Comparison of ENCODE assay signal across 19 cellular contexts in the genomic region with DNA sequence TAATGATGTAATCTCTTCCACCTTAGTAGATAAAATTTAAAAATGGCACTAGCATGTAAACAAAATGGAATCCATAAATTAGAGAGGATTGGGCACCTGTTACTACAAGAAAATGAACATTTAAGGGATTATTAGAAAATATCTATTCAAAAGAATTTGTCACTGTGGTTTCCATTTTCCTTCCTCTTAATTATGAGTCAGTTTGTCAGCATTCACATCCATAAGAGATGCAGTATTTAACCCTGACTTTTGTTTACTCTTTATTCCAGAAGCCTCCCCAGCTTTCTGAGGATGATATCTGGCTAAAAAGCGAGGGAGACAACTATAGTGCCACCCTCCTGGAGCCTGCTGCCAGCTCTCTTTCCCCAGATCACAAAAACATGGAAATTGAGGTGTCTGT.
DNase-seq lines count a peak whose midpoint lies in the region; ATAC-seq, FAIRE-seq and TF ChIP-seq lines count a peak whose summit lies in the region.
"Had no signal": no experiment of that assay in that cellular context is flagged by ENCODE, and none has a peak within 500 bp of the region (broad histone marks: within the 10 kb centered on the region; RNA-seq: fewer than 3 reads in every experiment).

No MANE protein-coding gene starts in this region.

- peak overlapping the region; percentile 91; the same call in 1 of the 2 replicates for H2AK5ac ChIP-seq in IMR-90 (ENCODE audit: low read depth, low read length)

- peak; percentile 41 for DNase-seq in EH (ENCODE audit: low read depth)
- peak; percentile 44 for DNase-seq in IMR-90
- DNase-seq in endothelial cell of umbilical vein (ENCODE audit: low read depth, low spot score), result no peak
- no peak for DNase-seq in spleen
- DNase-seq in iPS-NIHi11 (ENCODE audit: low spot score), result no peak
- no peak for DNase-seq in SK-N-DZ (ENCODE audit: low spot score)
- DNase-seq: AML-193, DMS 273 treated with DMSO at 0.1 percent for 48 hours, DND-41, GF-D8, KG1, MV-4-11, NCI-H1694 treated with DMSO at 0.1 percent for 48 hours, SHP77 had no signal

- H4K20me1 ChIP-seq in IMR-90 (ENCODE audit: insufficient read depth, low read length) (peaks cover 93% of the 10 kb centered on the region), endothelial cell of umbilical vein (replicated peaks; ENCODE audit: control insufficient read depth, extremely low read depth, insufficient read depth, low read length) (peaks cover 4% of the 10 kb centered on the region)

- peak overlapping the region; percentile 70 for H2BK120ac ChIP-seq in IMR-90 (ENCODE audit: low read depth, low read length)

- H3K27ac ChIP-seq in IMR-90 (ENCODE audit: insufficient read depth, low read length), result peak overlapping the region; percentile 22; the same call in 1 of the 2 replicates
- peak overlapping the region; percentile 35 for H3K27ac ChIP-seq in endothelial cell of umbilical vein (ENCODE audit: insufficient read depth, low read depth, low read length)
- H3K27ac ChIP-seq in spleen, result peak overlapping the region in 5 of 8 donors; percentile 1 to 59 (median 55)

- H2AK9ac ChIP-seq in IMR-90 (replicated peaks; ENCODE audit: low read depth, low read length, poor library complexity), result no peak overlapping the region

- H3K4me1 ChIP-seq in IMR-90 (ENCODE audit: control insufficient read depth, insufficient read depth, low read length) (peaks cover 35% of the 10 kb centered on the region), endothelial cell of umbilical vein (ENCODE audit: control insufficient read depth, extremely low read depth, insufficient read depth, low read length) (peaks cover 49% of the 10 kb centered on the region), spleen (peaks cover 17 to 78% (median 47%) of the 10 kb centered on the region in 6 donors)

- peak overlapping the region; percentile 3; the same call in 1 of the 2 replicates for H3K4me2 ChIP-seq in IMR-90 (ENCODE audit: low read depth, low read length)
- H3K4me2 ChIP-seq in endothelial cell of umbilical vein (ENCODE audit: insufficient read depth, low read length), result peak overlapping the region; percentile 52
- H3K4me2 ChIP-seq: GM23338 had no signal

- no peak overlapping the region for H4K5ac ChIP-seq in IMR-90 (ENCODE audit: low read depth, low read length)

- peak overlapping the region; percentile 63 for H2BK5ac ChIP-seq in IMR-90 (ENCODE audit: low read depth, low read length, poor library complexity, severe bottlenecking)

- ATAC-seq in IMR-90 (ENCODE audit: low read depth) (peak; percentile 42; the same call in 1 of the 2 replicates), GM18873 (IDR thresholded peaks at IDR 0.05; ENCODE audit: low FRiP score, unreplicated experiment) (no peak)
- ATAC-seq: GM23338, HCT116, HepG2 had no signal

- H3K4ac ChIP-seq in IMR-90 (ENCODE audit: low read depth, low read length), result peak overlapping the region; percentile 22

- TF ChIP-seq CTCF in IMR-90 (conservative IDR thresholded peaks at IDR 0.05; ENCODE audit: low read depth, low read length), result no peak
- TF ChIP-seq CTCF in endothelial cell of umbilical vein (IDR thresholded peaks at IDR 0.05; ENCODE audit: extremely low read depth in 1 of 2, insufficient read depth in 1 of 2, low read depth in 1 of 2, low read length in 2 of 2), result no peak
- TF ChIP-seq CTCF in spleen (IDR thresholded peaks at IDR 0.05 in 8 of 11, conservative IDR thresholded peaks at IDR 0.05 in 3 of 11), result no peak

- peak overlapping the region; percentile 66; the same call in 1 of the 2 replicates for H3K23ac ChIP-seq in IMR-90 (ENCODE audit: low read depth, low read length)

- H3K14ac ChIP-seq in IMR-90 (replicated peaks; ENCODE audit: low read depth, low read length), result peak overlapping the region; percentile 75; the same call in 1 of the 2 replicates

- TF ChIP-seq POLR2A in IMR-90 (IDR thresholded peaks at IDR 0.05; ENCODE audit: low read depth, low read length) (no peak), endothelial cell of umbilical vein (IDR thresholded peaks at IDR 0.05; ENCODE audit: low read depth, low read length) (no peak), spleen (IDR thresholded peaks at IDR 0.05) (no peak)

- H2BK15ac ChIP-seq in IMR-90 (ENCODE audit: low read depth, low read length), result 0 out of 3 replicates have a peak overlapping the region, but pooled peaks have one; percentile 47

- in situ Hi-C loops in IMR-90 (cut with MboI; ENCODE audit: low sequenced_read_pairs), result no loop called here

- peaks cover 95% of the 10 kb centered on the region for H3K79me2 ChIP-seq in endothelial cell of umbilical vein (ENCODE audit: control insufficient read depth, insufficient read depth, low read length)

- H4K91ac ChIP-seq in IMR-90 (ENCODE audit: insufficient read depth, low read depth, low read length), result no peak overlapping the region; the same call in 1 of the 2 replicates

- H3K27me3 ChIP-seq in IMR-90 (ENCODE audit: control insufficient read depth, insufficient read depth, low read length) (no peaks in the 10 kb centered on the region), endothelial cell of umbilical vein (ENCODE audit: control insufficient read depth in 2 of 2, insufficient read depth in 2 of 2, low read length in 2 of 2) (no peaks in the 10 kb centered on the region), spleen (replicated peaks in 1 of 7) (no peaks in the 10 kb centered on the region)

- intact Hi-C loops in IMR-90 (cut with micrococcal nuclease), result no loop called here
- intact Hi-C loops in endothelial cell of umbilical vein (cut with micrococcal nuclease), result no loop called here
- intact Hi-C loops in spleen (cut with DNase I; ENCODE audit: low total_unique reads), result no loop called here

- H3K9me1 ChIP-seq in IMR-90 (ENCODE audit: insufficient read depth, low read length) (peaks cover 43% of the 10 kb centered on the region), endothelial cell of umbilical vein (replicated peaks; ENCODE audit: control insufficient read depth, extremely low read depth, insufficient read depth, low read length) (no peaks in the 10 kb centered on the region)

- H3K56ac ChIP-seq in IMR-90 (ENCODE audit: extremely low read depth, insufficient read depth, low read length), result no peak overlapping the region

- BruUV-seq in IMR-90 (replicated peaks; lab: Mats Ljungman, UMichigan) (no TSS peak), endothelial cell of umbilical vein (replicated peaks; lab: Mats Ljungman, UMichigan) (no TSS peak)

- peak overlapping the region; percentile 38; the same call in 1 of the 2 replicates for H2BK20ac ChIP-seq in IMR-90 (ENCODE audit: low read depth, low read length)

- H3K9me3 ChIP-seq in IMR-90 (ENCODE audit: control insufficient read depth, insufficient read depth, low read length) (no peaks in the 10 kb centered on the region), endothelial cell of umbilical vein (replicated peaks; ENCODE audit: control insufficient read depth, insufficient read depth, low read length) (no peaks in the 10 kb centered on the region), spleen (no peaks in the 10 kb centered on the region)

- no CpG with 5 or more reads among the region's 1 CpG for WGBS in IMR-90 (ENCODE audit: extremely low coverage in 2 of 2, insufficient read length in 1 of 2), 2 experiments
- WGBS in spleen, 5 donors, result 87 to 95% (median 92%) methylated on average over 1 of the region's 1 CpG

- CTCF ChIA-PET in IMR-90 (lab: Yijun Ruan, JAX) (no interaction called here), endothelial cell of umbilical vein (lab: Charles Lee) (interaction anchor here (0.8 to 3.3 kb wide), 4 partner anchors 9 to 232 kb away, joined by 3 to 11 read pairs (median 6); no protein-coding TSS in a partner anchor)

- H4K8ac ChIP-seq in IMR-90 (ENCODE audit: low read depth in 2 of 2, low read length in 2 of 2), result peak overlapping the region in 1 of 2 experiments; percentile 67; a peak in 1 of 4 replicates

- H3K9ac ChIP-seq in IMR-90 (ENCODE audit: low read depth, low read length) (no peak overlapping the region), endothelial cell of umbilical vein (replicated peaks; ENCODE audit: extremely low read depth, insufficient read depth, low read length) (no peak overlapping the region)

- H3K18ac ChIP-seq in IMR-90 (ENCODE audit: low read depth, low read length), result no peak overlapping the region; the same call in 1 of the 2 replicates

- peak; percentile 67 for FAIRE-seq in endothelial cell of umbilical vein (lab: Jason Lieb, UNC)
- FAIRE-seq: GM19239, HepG2 had no signal

- POLR2A ChIA-PET in IMR-90 (lab: Charles Lee; ENCODE audit: unreplicated experiment) (no interaction called here), endothelial cell of umbilical vein (lab: Charles Lee) (no interaction called here)

- dilution Hi-C loops in IMR-90 (cut with HindIII; ENCODE audit: low sequenced_read_pairs, unreplicated experiment) (no loop called here), endothelial cell of umbilical vein (cut with MboI; ENCODE audit: extremely low pct_ligation_motif_present, low sequenced_read_pairs) (no loop called here)

- H3K36me3 ChIP-seq in IMR-90 (ENCODE audit: control insufficient read depth, insufficient read depth, low read length) (peaks cover 33% of the 10 kb centered on the region), endothelial cell of umbilical vein (ENCODE audit: control insufficient read depth in 2 of 2, extremely low read depth in 1 of 2, insufficient read depth in 2 of 2, low read length in 2 of 2) (peaks cover 21 to 26% of the 10 kb centered on the region in 2 experiments), spleen (peaks cover 0 to 50% (median 22%) of the 10 kb centered on the region in 6 donors)

- TF ChIP-seq RAD21 in IMR-90 (IDR thresholded peaks at IDR 0.05; ENCODE audit: low read length), result no peak

- H2AFZ ChIP-seq in IMR-90 (replicated peaks; ENCODE audit: low read length, poor library complexity) (no peak overlapping the region), endothelial cell of umbilical vein (ENCODE audit: low read depth, low read length) (no peak overlapping the region)
- H2AFZ ChIP-seq: GM23338 had no signal

- no peak overlapping the region for H3K4me3 ChIP-seq in IMR-90 (ENCODE audit: insufficient read depth, low read depth, low read length)
- no peak overlapping the region for H3K4me3 ChIP-seq in endothelial cell of umbilical vein (replicated peaks in 1 of 3; ENCODE audit: insufficient read depth in 1 of 3, low read depth in 1 of 3, low read length in 3 of 3)
- H3K4me3 ChIP-seq in spleen, result no peak overlapping the region
- H3K4me3 ChIP-seq: GM23338 had no signal

- peaks cover 29 to 83% of the 10 kb centered on the region in 2 experiments for H3K79me1 ChIP-seq in IMR-90 (ENCODE audit: low read depth in 1 of 2, low read length in 2 of 2)

TF ChIP-seq in IMR-90, 13 proteins besides CTCF, POLR2A, EP300 and RAD21 (continues in another document):
- TF ChIP-seq SMC3 (IDR thresholded peaks at IDR 0.05; ENCODE audit: low read depth, low read length), result no peak
- TF ChIP-seq FOS (IDR thresholded peaks at IDR 0.05; ENCODE audit: low read depth, low read length), result no peak

TF ChIP-seq in endothelial cell of umbilical vein, 7 proteins besides CTCF, POLR2A, EP300 and RAD21 (continues in another document):
- TF ChIP-seq FOS (IDR thresholded peaks at IDR 0.05; ENCODE audit: borderline replicate concordance, insufficient read depth, low read length) (peak; percentile 57), POLR2AphosphoS5 (IDR thresholded peaks at IDR 0.05; ENCODE audit: insufficient read depth, low read depth, low read length) (peak; percentile 18), GATA2 (IDR thresholded peaks at IDR 0.05; ENCODE audit: insufficient read depth, insufficient read length, low read depth, low read length) (no peak)

Comparison
In these comparisons a context has a peak if more than half of its experiments do, and no peak if none do; other contexts are left out.
1. DNase-seq: peak in EH (single experiment) and IMR-90 (single experiment); none in endothelial cell of umbilical vein (single experiment), spleen (single experiment), iPS-NIHi11 (single experiment) and SK-N-DZ (single experiment).
2. Peak in every context shown above with its lines, with median percentiles within 50 percentile points of each other: H3K27ac ChIP-seq.